ENCODE assay signal across 21 cellular contexts in the genomic region with DNA sequence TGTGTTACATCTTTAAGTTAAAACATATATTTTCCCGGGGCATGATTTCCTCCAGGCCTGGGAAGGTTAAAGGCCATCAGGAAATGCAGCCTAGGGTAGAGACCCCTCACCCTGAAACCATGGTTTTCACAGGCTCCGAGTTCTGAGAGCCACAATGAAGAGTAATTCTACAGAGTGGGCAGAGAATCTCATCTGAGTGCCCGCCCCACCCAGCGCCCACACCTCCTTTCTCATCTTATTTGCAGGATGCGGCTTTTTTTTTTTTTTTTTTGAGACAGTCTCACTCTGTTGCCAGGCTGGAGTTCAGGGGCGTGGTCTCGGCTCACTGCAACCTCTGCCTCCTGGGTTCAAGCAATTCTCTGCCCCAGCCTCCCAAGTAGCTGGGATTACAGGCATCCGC.
DNase-seq lines count a peak whose midpoint lies in the region; ATAC-seq, FAIRE-seq and TF ChIP-seq lines count a peak whose summit lies in the region.
"Had no signal": no experiment of that assay in that cellular context is flagged by ENCODE, and none has a peak within 500 bp of the region (broad histone marks: within the 10 kb centered on the region; RNA-seq: fewer than 3 reads in every experiment).

No MANE protein-coding gene starts in this region.

- FAIRE-seq in keratinocyte (lab: Jason Lieb, UNC): no peak
- FAIRE-seq: GM12891, GM18507, H54 had no signal

- peak; percentile 32 for ATAC-seq in activated naive CD8-positive, alpha-beta T cell treated with anti-CD3 and anti-CD28 coated beads, Interleukin-2, amount 50 U/mL, for 24 hours
- ATAC-seq in HG02852 (IDR thresholded peaks at IDR 0.05; ENCODE audit: unreplicated experiment) (no peak), HG03378 (IDR thresholded peaks at IDR 0.05; ENCODE audit: unreplicated experiment) (no peak)

- peaks cover 5% of the 10 kb centered on the region for H3K9me3 ChIP-seq in OCI-LY1 (ENCODE audit: low read length)
- H3K9me3 ChIP-seq in keratinocyte (ENCODE audit: control insufficient read depth, low read depth, low read length): no peaks in the 10 kb centered on the region
- H3K9me3 ChIP-seq in trophoblast cell (ENCODE audit: insufficient read depth, low read depth, low read length): no peaks in the 10 kb centered on the region
- H3K9me3 ChIP-seq: HAP-1 had no signal

- dilution Hi-C loops in keratinocyte (cut with MboI; ENCODE audit: extremely low pct_ligation_motif_present, low sequenced_read_pairs): no loop called here

- H3K4me3 Mint-ChIP-seq in activated naive CD8-positive, alpha-beta T cell treated with anti-CD3 and anti-CD28 coated beads, Interleukin-2, amount 50 U/mL, for 24 hours: no peak overlapping the region
- no peak overlapping the region for H3K4me3 Mint-ChIP-seq in activated naive CD8-positive, alpha-beta T cell treated with anti-CD3 and anti-CD28 coated beads for 36 hours
- H3K4me3 Mint-ChIP-seq: HFFc6 had no signal

- H3K27ac Mint-ChIP-seq in activated naive CD8-positive, alpha-beta T cell treated with anti-CD3 and anti-CD28 coated beads, Interleukin-2, amount 50 U/mL, for 24 hours: no peak overlapping the region
- no peak overlapping the region for H3K27ac Mint-ChIP-seq in activated naive CD8-positive, alpha-beta T cell treated with anti-CD3 and anti-CD28 coated beads for 36 hours
- H3K27ac Mint-ChIP-seq: HFFc6 had no signal

- peak overlapping the region; percentile 71 for H3K4ac ChIP-seq in trophoblast cell (ENCODE audit: low read depth, low read length)

- H3K36me3 ChIP-seq in OCI-LY1 (ENCODE audit: insufficient read depth, low read length) (peaks cover 20% of the 10 kb centered on the region), keratinocyte (ENCODE audit: control insufficient read depth in 2 of 2, extremely low read depth in 1 of 2, insufficient read depth in 2 of 2, low read length in 2 of 2) (no peaks in the 10 kb centered on the region), trophoblast cell (ENCODE audit: control insufficient read depth in 1 of 2, insufficient read depth in 2 of 2, low read length in 2 of 2) (no peaks in the 10 kb centered on the region)
- H3K36me3 ChIP-seq: HAP-1 had no signal

- no peaks in the 10 kb centered on the region for H3K27me3 Mint-ChIP-seq in activated naive CD8-positive, alpha-beta T cell treated with anti-CD3 and anti-CD28 coated beads, Interleukin-2, amount 50 U/mL, for 24 hours
- no peaks in the 10 kb centered on the region for H3K27me3 Mint-ChIP-seq in activated naive CD8-positive, alpha-beta T cell treated with anti-CD3 and anti-CD28 coated beads for 36 hours
- H3K27me3 Mint-ChIP-seq: CD4-positive, alpha-beta memory T cell had no signal

- H3K36me3 Mint-ChIP-seq in activated naive CD8-positive, alpha-beta T cell treated with anti-CD3 and anti-CD28 coated beads, Interleukin-2, amount 50 U/mL, for 24 hours (ENCODE audit: low read depth): peaks cover 27% of the 10 kb centered on the region
- peaks cover 41% of the 10 kb centered on the region for H3K36me3 Mint-ChIP-seq in activated naive CD8-positive, alpha-beta T cell treated with anti-CD3 and anti-CD28 coated beads for 36 hours

- H3K4me3 ChIP-seq in OCI-LY1 (ENCODE audit: low read depth, low read length, poor library complexity, severe bottlenecking) (no peak overlapping the region), keratinocyte (ENCODE audit: control insufficient read depth in 2 of 3, extremely low read depth in 1 of 3, insufficient read depth in 2 of 3, low read depth in 1 of 3, low read length in 3 of 3) (no peak overlapping the region), trophoblast cell (ENCODE audit: low read depth, low read length) (no peak overlapping the region)
- H3K4me3 ChIP-seq: HAP-1 had no signal

- no peak overlapping the region for H2AFZ ChIP-seq in OCI-LY1 (ENCODE audit: low read length)
- H2AFZ ChIP-seq in keratinocyte (ENCODE audit: control insufficient read depth, low read length): no peak overlapping the region
- no peak overlapping the region for H2AFZ ChIP-seq in trophoblast cell (ENCODE audit: insufficient read depth, low read length, poor library complexity)

- TF ChIP-seq CTCF in OCI-LY1 (IDR thresholded peaks at IDR 0.05; ENCODE audit: low read length) (no peak), keratinocyte (optimal IDR thresholded peaks at IDR 0.05 in 1 of 3, IDR thresholded peaks at IDR 0.05 in 1 of 3, conservative IDR thresholded peaks at IDR 0.05 in 1 of 3; ENCODE audit: extremely low read depth in 1 of 3, insufficient read depth in 2 of 3, low read length in 3 of 3) (no peak)

- DNase-seq in activated naive CD8-positive, alpha-beta T cell treated with anti-CD3 and anti-CD28 coated beads, Interleukin-2, amount 50 U/mL, for 24 hours: no peak
- no peak for DNase-seq in activated naive CD8-positive, alpha-beta T cell treated with anti-CD3 and anti-CD28 coated beads for 36 hours
- DNase-seq in keratinocyte (ENCODE audit: low read depth, low spot score): no peak
- no peak for DNase-seq in trophoblast cell
- DNase-seq in NCI-H2227 treated with DMSO at 0.1 percent for 48 hours (lab: John Stamatoyannopoulos, UW): no peak
- DNase-seq: C1 segment of cervical spinal cord; Calu3; CD4-positive, alpha-beta memory T cell; COR-L47; DMS53; DMS79 treated with DMSO at 0.1 percent for 48 hours; GF-D8; GOT3; HFFc6 had no signal

- peak overlapping the region; percentile 73 for H2BK5ac ChIP-seq in trophoblast cell (ENCODE audit: low read depth, low read length, poor library complexity)

- H3K4me2 ChIP-seq in OCI-LY1 (ENCODE audit: low read length) (no peak overlapping the region), keratinocyte (ENCODE audit: control insufficient read depth, extremely low read depth, insufficient read depth, low read depth, low read length) (peak overlapping the region; percentile 12), trophoblast cell (ENCODE audit: low read length) (no peak overlapping the region)

- no peak overlapping the region for H3K14ac ChIP-seq in trophoblast cell (ENCODE audit: low read length)

- H3K18ac ChIP-seq in trophoblast cell (ENCODE audit: low read length): no peak overlapping the region

- peaks cover 30% of the 10 kb centered on the region for H3K79me1 ChIP-seq in trophoblast cell (ENCODE audit: low read length)

- no peak overlapping the region for H3K9ac ChIP-seq in OCI-LY1 (ENCODE audit: low read length)
- H3K9ac ChIP-seq in keratinocyte (ENCODE audit: control insufficient read depth, extremely low read depth, insufficient read depth, low read length): no peak overlapping the region
- H3K9ac ChIP-seq in trophoblast cell (ENCODE audit: low read length): no peak overlapping the region

- no peaks in the 10 kb centered on the region for H3F3A ChIP-seq in OCI-LY1 (ENCODE audit: insufficient read depth, low read length)

- H3K4me1 ChIP-seq in OCI-LY1 (ENCODE audit: insufficient read depth, low read length, severe bottlenecking) (peaks cover 60% of the 10 kb centered on the region), keratinocyte (ENCODE audit: control insufficient read depth, extremely low read depth, insufficient read depth, low read length) (peaks cover 29% of the 10 kb centered on the region), trophoblast cell (ENCODE audit: control insufficient read depth in 1 of 2, insufficient read depth in 2 of 2, low read length in 2 of 2) (peaks cover 29 to 41% of the 10 kb centered on the region in 2 experiments)

- H4K20me1 ChIP-seq in OCI-LY1 (ENCODE audit: insufficient read depth, low read length) (no peaks in the 10 kb centered on the region), keratinocyte (ENCODE audit: control insufficient read depth, extremely low read depth, insufficient read depth, low read length) (no peaks in the 10 kb centered on the region)

- no peak overlapping the region for H3K23ac ChIP-seq in trophoblast cell (ENCODE audit: low read length)

- no peak overlapping the region for H2AK5ac ChIP-seq in trophoblast cell (ENCODE audit: low read length)

- no peaks in the 10 kb centered on the region for H3K79me2 ChIP-seq in OCI-LY1 (ENCODE audit: insufficient read depth, low read length)
- H3K79me2 ChIP-seq in keratinocyte (ENCODE audit: control insufficient read depth, insufficient read depth, low read length): no peaks in the 10 kb centered on the region
- no peaks in the 10 kb centered on the region for H3K79me2 ChIP-seq in trophoblast cell (ENCODE audit: control insufficient read depth, insufficient read depth, low read length, poor library complexity)

- H4K8ac ChIP-seq in trophoblast cell (ENCODE audit: low read depth, low read length): peak overlapping the region; percentile 30

- WGBS in trophoblast cell (ENCODE audit: extremely low coverage, insufficient coverage, insufficient read length): no CpG with 5 or more reads among the region's 8 CpGs

- no peaks in the 10 kb centered on the region for H3K9me1 ChIP-seq in keratinocyte (ENCODE audit: control insufficient read depth, extremely low read depth, insufficient read depth, low read length)

- peaks cover 67% of the 10 kb centered on the region for H3K4me1 Mint-ChIP-seq in activated naive CD8-positive, alpha-beta T cell treated with anti-CD3 and anti-CD28 coated beads, Interleukin-2, amount 50 U/mL, for 24 hours
- peaks cover 65% of the 10 kb centered on the region for H3K4me1 Mint-ChIP-seq in activated naive CD8-positive, alpha-beta T cell treated with anti-CD3 and anti-CD28 coated beads for 36 hours

- no peaks in the 10 kb centered on the region for H3K9me2 ChIP-seq in OCI-LY1 (ENCODE audit: low read depth, low read length)

- H3K9me3 Mint-ChIP-seq in activated naive CD8-positive, alpha-beta T cell treated with anti-CD3 and anti-CD28 coated beads, Interleukin-2, amount 50 U/mL, for 24 hours: peaks cover 6% of the 10 kb centered on the region
- peaks cover 7% of the 10 kb centered on the region for H3K9me3 Mint-ChIP-seq in activated naive CD8-positive, alpha-beta T cell treated with anti-CD3 and anti-CD28 coated beads for 36 hours
- H3K9me3 Mint-ChIP-seq: HFFc6 had no signal

- peak overlapping the region; percentile 55 for H2BK120ac ChIP-seq in trophoblast cell (ENCODE audit: insufficient read depth, low read length, poor library complexity)

- H3K27ac ChIP-seq in OCI-LY1 (ENCODE audit: low read depth, low read length, poor library complexity, severe bottlenecking): peak overlapping the region; percentile 58
- no peak overlapping the region for H3K27ac ChIP-seq in keratinocyte (ENCODE audit: control insufficient read depth, insufficient read depth, low read length)
- no peak overlapping the region for H3K27ac ChIP-seq in trophoblast cell (ENCODE audit: low read depth, low read length)

- H4K91ac ChIP-seq in trophoblast cell (ENCODE audit: low read depth, low read length): peak overlapping the region; percentile 60

- H4K12ac ChIP-seq in trophoblast cell (ENCODE audit: low read depth, low read length): no peak overlapping the region

- H3K27me3 ChIP-seq in OCI-LY1 (ENCODE audit: insufficient read depth, low read length) (no peaks in the 10 kb centered on the region), keratinocyte (ENCODE audit: control insufficient read depth, extremely low read depth, insufficient read depth, low read length) (no peaks in the 10 kb centered on the region), trophoblast cell (ENCODE audit: insufficient read depth, low read length) (no peaks in the 10 kb centered on the region)

- peak overlapping the region; percentile 58 for H2BK12ac ChIP-seq in trophoblast cell (ENCODE audit: low read length)
